ENCODE assay signal across 16 cellular contexts in the genomic region with DNA sequence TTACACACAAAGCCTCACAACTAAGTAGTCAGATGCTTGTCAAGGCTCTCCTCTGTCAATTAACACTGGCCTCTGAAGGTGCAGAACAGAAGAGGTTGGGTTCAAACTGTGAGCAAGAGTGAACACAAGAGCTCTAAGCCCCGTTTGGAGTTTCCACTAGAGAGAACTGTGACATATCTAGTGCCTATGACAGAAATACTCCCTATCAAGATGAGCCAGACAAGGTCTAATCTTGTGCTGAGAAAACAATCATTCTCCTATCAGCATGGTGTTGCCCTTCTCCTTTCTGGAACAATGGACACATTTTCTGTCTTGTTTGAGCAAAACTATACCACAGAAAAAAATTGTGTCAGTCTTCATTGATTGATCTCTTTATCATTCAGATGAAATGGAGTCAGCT.
"Had no signal": no experiment of that assay in that cellular context is flagged by ENCODE, and none has a peak within 500 bp of the region (broad histone marks: within the 10 kb centered on the region; RNA-seq: fewer than 3 reads in every experiment).

No MANE protein-coding gene starts in this region.

- H3K27me3 ChIP-seq: ascending aorta, right lobe of liver, testis, upper lobe of right lung had no signal

- H3K9me3 ChIP-seq: ascending aorta, mucosa of descending colon, psoas muscle, right lobe of liver, testis, upper lobe of right lung had no signal

- H3K4me1 ChIP-seq: ascending aorta, psoas muscle, right lobe of liver, testis had no signal

- ATAC-seq: esophagus mucosa, left cardiac atrium, mucosa of descending colon, psoas muscle, right lobe of liver, upper lobe of right lung had no signal

- DNase-seq: activated gamma-delta T cell; glutamatergic neuron; immature natural killer cell; left cardiac atrium; mucosa of descending colon; psoas muscle; right lobe of liver; stimulated activated CD4-positive, alpha-beta T cell treated with anti-CD3 and anti-CD28 coated beads, Interleukin-2, amount 100 ng/mL, for 24 hours; testis; upper lobe of right lung had no signal

- H3K4me3 ChIP-seq: ascending aorta, lung, mucosa of descending colon, psoas muscle, right lobe of liver, testis, upper lobe of right lung had no signal

- H3K4me3 Mint-ChIP-seq: immature natural killer cell; nephron; stimulated activated naive CD8-positive, alpha-beta T cell treated with anti-CD3 and anti-CD28 coated beads, Interleukin-15, Interleukin-2, amounts not matched to agents 100 ng/mL and 50 ng/mL, for 24 hours; T-helper 1 cell treated with Interleukin-12 subunit alpha and Interleukin-12 subunit beta and Interleukin-4 antibody, amounts not matched to agents 30 μg/mL and 1 μg/mL, for 36 hours had no signal

- H3K36me3 ChIP-seq: ascending aorta, right lobe of liver, upper lobe of right lung had no signal

- H3K27ac Mint-ChIP-seq: immature natural killer cell; nephron; T-helper 1 cell treated with Interleukin-12 subunit alpha and Interleukin-12 subunit beta and Interleukin-4 antibody, amounts not matched to agents 30 μg/mL and 1 μg/mL, for 36 hours had no signal

- H3K27ac ChIP-seq: ascending aorta, psoas muscle, right lobe of liver, testis, upper lobe of right lung had no signal

- H3K4me1 Mint-ChIP-seq: nephron had no signal
